Comparison of ENCODE assay signal across 1 cellular context in genomic region chr14:58427289-58428010, GRCh38.
A peak's percentile ranks its signal among the peaks of the same experiment; 100 is the strongest.
TF ChIP-seq lines count a peak whose summit lies in the region.

Gene KIAA0586, plus strand, starts transcription at chr14:58427719. Its CDS starts 546 bp downstream, at chr14:58428265.
Gene TIMM9, minus strand, starts transcription at chr14:58427531. Its CDS starts 15,586 bp downstream, at chr14:58411945.

TF ChIP-seq in HepG2, 621 proteins besides CTCF, POLR2A, EP300 and RAD21 (continued from another document and continues in another):
- TF ChIP-seq PREB (CRISPR knock-in tag; IDR thresholded peaks at IDR 0.05) (no peak), BCLAF1 (IDR thresholded peaks at IDR 0.05) (no peak), ZBTB7B (CRISPR knock-in tag; IDR thresholded peaks at IDR 0.05) (no peak), SP4 (CRISPR knock-in tag; IDR thresholded peaks at IDR 0.05) (peak; percentile 69), AKAP8 (CRISPR knock-in tag; IDR thresholded peaks at IDR 0.05) (no peak), SKIL (CRISPR knock-in tag; IDR thresholded peaks at IDR 0.05; ENCODE audit: borderline replicate concordance) (0 out of 2 replicates have a peak, but pooled peaks have one; percentile 19), SCMH1 (CRISPR knock-in tag; IDR thresholded peaks at IDR 0.05; ENCODE audit: borderline replicate concordance) (no peak), ZNF318 (CRISPR knock-in tag; IDR thresholded peaks at IDR 0.05) (no peak), MNT (IDR thresholded peaks at IDR 0.05) (peak; percentile 52), KLF9 (CRISPR knock-in tag; IDR thresholded peaks at IDR 0.05; ENCODE audit: low read depth) (peak; percentile 18; the same call in 1 of the 2 replicates), STAT6 (CRISPR knock-in tag; IDR thresholded peaks at IDR 0.05; ENCODE audit: borderline replicate concordance) (no peak), ERF (CRISPR knock-in tag; IDR thresholded peaks at IDR 0.05) (peak; percentile 16; the same call in 1 of the 2 replicates), MAFG (CRISPR knock-in tag; IDR thresholded peaks at IDR 0.05) (no peak), ZNF7 (CRISPR knock-in tag; IDR thresholded peaks at IDR 0.05) (no peak), ATF5 (CRISPR knock-in tag; IDR thresholded peaks at IDR 0.05; ENCODE audit: low read depth) (no peak), ESRRA (CRISPR knock-in tag; IDR thresholded peaks at IDR 0.05; ENCODE audit: low read depth) (no peak), ARID5B (CRISPR knock-in tag; IDR thresholded peaks at IDR 0.05) (peak; percentile 30; the same call in 1 of the 2 replicates), ZNF138 (CRISPR knock-in tag; IDR thresholded peaks at IDR 0.05; ENCODE audit: low read depth) (no peak), ZNF782 (CRISPR knock-in tag; IDR thresholded peaks at IDR 0.05; ENCODE audit: borderline replicate concordance) (no peak), ZNF788 (CRISPR knock-in tag; IDR thresholded peaks at IDR 0.05; ENCODE audit: borderline replicate concordance) (peak; percentile 33; the same call in 1 of the 2 replicates), ZNF124 (CRISPR knock-in tag; IDR thresholded peaks at IDR 0.05) (0 out of 2 replicates have a peak, but pooled peaks have one; percentile 46), HNF4A (CRISPR knock-in tag; IDR thresholded peaks at IDR 0.05) (peak; percentile 10; the same call in 1 of the 2 replicates), GABPA (IDR thresholded peaks at IDR 0.05; ENCODE audit: low read depth, low read length) (peak; percentile 20; the same call in 1 of the 2 replicates), GABPA (CRISPR knock-in tag; IDR thresholded peaks at IDR 0.05; ENCODE audit: low read depth) (peak; percentile 85), HNRNPH1 (optimal IDR thresholded peaks at IDR 0.05; ENCODE audit: low read depth, low read length) (no peak), ZNF775 (CRISPR knock-in tag; IDR thresholded peaks at IDR 0.05; ENCODE audit: borderline replicate concordance) (no peak), HNF1B (CRISPR knock-in tag; IDR thresholded peaks at IDR 0.05) (no peak)
